In genomic region chr1:4422496-4423289, GRCh38 we compare ENCODE assay signal across 1 cellular context.
TF ChIP-seq lines count a peak whose summit lies in the region.

No MANE protein-coding gene starts in this region.

TF ChIP-seq in liver, 16 proteins besides CTCF, POLR2A, EP300 and RAD21 (continued from another document):
- TF ChIP-seq MAX (IDR thresholded peaks at IDR 0.05), result no peak
- TF ChIP-seq TAF1 (conservative IDR thresholded peaks at IDR 0.05), result no peak
- no peak for TF ChIP-seq RXRA (IDR thresholded peaks at IDR 0.05)
